Comparison of ENCODE assay signal across 8 cellular contexts in the genomic region with DNA sequence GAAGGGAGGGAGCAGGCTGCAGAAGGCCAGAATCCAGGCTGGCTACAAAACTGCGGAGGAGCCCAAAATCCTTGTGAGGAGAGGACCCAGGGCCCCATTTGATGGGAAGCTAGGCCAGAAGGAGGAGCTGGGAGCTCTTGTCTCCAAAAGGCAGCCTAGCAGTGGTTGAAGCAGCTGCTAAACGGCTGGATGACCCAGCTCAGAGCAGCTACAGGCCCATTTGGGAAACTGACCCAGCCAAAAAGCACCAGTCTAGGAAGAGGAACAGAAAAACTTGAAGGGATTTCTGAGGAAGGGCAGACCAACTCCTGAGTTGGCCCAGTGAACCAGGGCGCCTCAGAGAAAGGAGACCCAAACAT. TPM values are rescaled to one million over a fixed set of nuclear protein-coding genes. Genes with fewer than 3 reads are reported as not detected.
DNase-seq lines count a peak whose midpoint lies in the region; ATAC-seq and TF ChIP-seq lines count a peak whose summit lies in the region.

No MANE protein-coding gene starts in this region.

- peak overlapping the region in 8 of 11 experiments; percentile 32 to 99 (median 55); a peak in 11 of 22 replicates for H3K27ac ChIP-seq in BLaER1 treated with 17β-estradiol and CSF1 and Interleukin-3, amounts not matched to agents 10 nM and 100 nM
- H3K27ac ChIP-seq in MM.1S (ENCODE audit: low read length) = peak overlapping the region; percentile 35; the same call in 1 of the 2 replicates

- H3K36me3 Mint-ChIP-seq in naive thymus-derived CD8-positive, alpha-beta T cell = peaks cover 19 to 21% (median 20%) of the 10 kb centered on the region in 3 donors

- ATAC-seq in naive thymus-derived CD8-positive, alpha-beta T cell = no peak

- TF ChIP-seq CTCF in MM.1S (IDR thresholded peaks at IDR 0.05; ENCODE audit: low read length) (no peak), choroid plexus epithelial cell (conservative IDR thresholded peaks at IDR 0.05; ENCODE audit: low read depth, low read length) (no peak), BE2C (IDR thresholded peaks at IDR 0.05; ENCODE audit: low read depth, low read length) (no peak), GM13976 (IDR thresholded peaks at IDR 0.05; ENCODE audit: borderline replicate concordance, control extremely low read depth, extremely low read depth, insufficient read depth, missing control alignments) (no peak)

- peak overlapping the region; percentile 64 to 97 (median 88) for H3K27ac Mint-ChIP-seq in naive thymus-derived CD8-positive, alpha-beta T cell

- H3K27me3 Mint-ChIP-seq in naive thymus-derived CD8-positive, alpha-beta T cell = no peaks in the 10 kb centered on the region

- DNase-seq in MM.1S = no peak
- DNase-seq in choroid plexus epithelial cell (ENCODE audit: low read depth) = peak; percentile 28
- no peak for DNase-seq in naive thymus-derived CD8-positive, alpha-beta T cell
- DNase-seq in BE2C = no peak
- no peak for DNase-seq in GM13976 (ENCODE audit: low spot score)
- DNase-seq in 8988T = no peak
- DNase-seq in GOT3 (lab: John Stamatoyannopoulos, UW) = no peak

- H3K4me2 ChIP-seq in BLaER1 treated with 17β-estradiol and CSF1 and Interleukin-3, amounts not matched to agents 10 nM and 100 nM = peak overlapping the region; percentile 44 to 91 (median 82)
- peak overlapping the region; percentile 10; the same call in 1 of the 2 replicates for H3K4me2 ChIP-seq in MM.1S (ENCODE audit: low read depth, low read length)

- POLR2A ChIA-PET in naive thymus-derived CD8-positive, alpha-beta T cell (lab: Charles Lee) = interaction anchor here (0.9 to 9.8 kb wide), 14 partner anchors 8 to 200 kb away, joined by 3 to 140 read pairs (median 6); a partner anchor contains a TSS

- peaks cover 53 to 80% (median 74%) of the 10 kb centered on the region in 10 experiments for H3K4me1 ChIP-seq in BLaER1 treated with 17β-estradiol and CSF1 and Interleukin-3, amounts not matched to agents 10 nM and 100 nM
- peaks cover 33% of the 10 kb centered on the region for H3K4me1 ChIP-seq in MM.1S (ENCODE audit: low read length)
- H3K4me1 ChIP-seq in BE2C = peaks cover 5% of the 10 kb centered on the region; the same call in 1 of the 2 replicates

- peak overlapping the region in 3 of 10 experiments; percentile 16 to 78 (median 17); a peak in 1 of 20 replicates for H3K4me3 ChIP-seq in BLaER1 treated with 17β-estradiol and CSF1 and Interleukin-3, amounts not matched to agents 10 nM and 100 nM
- H3K4me3 ChIP-seq in MM.1S (ENCODE audit: low read length) (no peak overlapping the region), choroid plexus epithelial cell (ENCODE audit: low read depth, low read length) (no peak overlapping the region), BE2C (ENCODE audit: low read depth, low read length) (no peak overlapping the region)

- peaks cover 0 to 22% (median 0%) of the 10 kb centered on the region in 11 experiments; a peak in 5 of 22 replicates for H3K27me3 ChIP-seq in BLaER1 treated with 17β-estradiol and CSF1 and Interleukin-3, amounts not matched to agents 10 nM and 100 nM
- H3K27me3 ChIP-seq in MM.1S (replicated peaks; ENCODE audit: insufficient read depth, low read length) (no peaks in the 10 kb centered on the region), BE2C (no peaks in the 10 kb centered on the region)

- peak overlapping the region in 6 of 11 experiments; percentile 3 to 55 (median 30); a peak in 6 of 22 replicates for H3K9ac ChIP-seq in BLaER1 treated with 17β-estradiol and CSF1 and Interleukin-3, amounts not matched to agents 10 nM and 100 nM
- no peak overlapping the region for H3K9ac ChIP-seq in MM.1S (ENCODE audit: low read length)

- no peaks in the 10 kb centered on the region for H3K9me3 ChIP-seq in BLaER1 treated with 17β-estradiol and CSF1 and Interleukin-3, amounts not matched to agents 10 nM and 100 nM (replicated peaks in 1 of 11)
- no peaks in the 10 kb centered on the region for H3K9me3 ChIP-seq in MM.1S (replicated peaks; ENCODE audit: insufficient read depth, low read length)
- no peaks in the 10 kb centered on the region for H3K9me3 ChIP-seq in BE2C

- no peaks in the 10 kb centered on the region for H3K9me3 Mint-ChIP-seq in naive thymus-derived CD8-positive, alpha-beta T cell

- in situ Hi-C loops in GM13976 (cut with MboI; ENCODE audit: low sequenced_read_pairs, unreplicated experiment) = no loop called here

- H3F3A ChIP-seq in MM.1S (ENCODE audit: insufficient read depth, low read length) = peaks cover 48% of the 10 kb centered on the region

- no peaks in the 10 kb centered on the region for H3K9me2 ChIP-seq in MM.1S (replicated peaks; ENCODE audit: insufficient read depth, low read length)

- peaks cover 15 to 47% (median 26%) of the 10 kb centered on the region in 4 donors for H3K4me1 Mint-ChIP-seq in naive thymus-derived CD8-positive, alpha-beta T cell

- peaks cover 23 to 72% (median 38%) of the 10 kb centered on the region in 11 experiments; a peak in 21 of 22 replicates for H4K20me1 ChIP-seq in BLaER1 treated with 17β-estradiol and CSF1 and Interleukin-3, amounts not matched to agents 10 nM and 100 nM
- H4K20me1 ChIP-seq in MM.1S (ENCODE audit: insufficient read depth, low read length) = no peaks in the 10 kb centered on the region

- peaks cover 4 to 24% (median 15%) of the 10 kb centered on the region in 11 experiments; a peak in 19 of 22 replicates for H3K36me3 ChIP-seq in BLaER1 treated with 17β-estradiol and CSF1 and Interleukin-3, amounts not matched to agents 10 nM and 100 nM
- H3K36me3 ChIP-seq in MM.1S (replicated peaks; ENCODE audit: insufficient read depth, low read length) (no peaks in the 10 kb centered on the region), BE2C (no peaks in the 10 kb centered on the region)

- H2AFZ ChIP-seq in MM.1S (ENCODE audit: low read length) = 0 out of 2 replicates have a peak overlapping the region, but pooled peaks have one; percentile 9

- H3K79me2 ChIP-seq in MM.1S (ENCODE audit: low read length) = peaks cover 25% of the 10 kb centered on the region

- H3K4me3 Mint-ChIP-seq in naive thymus-derived CD8-positive, alpha-beta T cell = peak overlapping the region in 8 of 10 donors; percentile 55 to 85 (median 78)

RNA-seq across cellular contexts. Expression of a gene that starts 1.1 kb away (rescaled TPM):
- total RNA-seq in naive thymus-derived CD8-positive, alpha-beta T cell = 100 to 1,000 TPM; 122 to 130 TPM
- 10 to 100 TPM; 15.7 to 43.1 (median 27.5) TPM for polyA plus RNA-seq in naive thymus-derived CD8-positive, alpha-beta T cell
- polyA plus RNA-seq in BE2C (2012; ENCODE audit: insufficient read depth, insufficient read length, low read depth) = 1.2 TPM

RNA-seq across cellular contexts. Expression of a gene that starts 38.2 kb away (rescaled TPM):
- 10 to 100 TPM; 47.1 to 47.2 TPM for total RNA-seq in naive thymus-derived CD8-positive, alpha-beta T cell
- polyA plus RNA-seq in naive thymus-derived CD8-positive, alpha-beta T cell = 100 to 1,000 TPM; 101 to 119 (median 107) TPM
- 95.0 TPM for polyA plus RNA-seq in BE2C (2012; ENCODE audit: insufficient read depth, insufficient read length, low read depth)
